Comparison of ENCODE assay signal across 9 cellular contexts in genomic region chr2:230957756-230958391, GRCh38. TPM values are rescaled to one million over a fixed set of nuclear protein-coding genes. Genes with fewer than 3 reads are reported as not detected.
DNase-seq lines count a peak whose midpoint lies in the region; ATAC-seq, FAIRE-seq and TF ChIP-seq lines count a peak whose summit lies in the region.
"Had no signal": no experiment of that assay in that cellular context is flagged by ENCODE, and none has a peak within 500 bp of the region (broad histone marks: within the 10 kb centered on the region; RNA-seq: fewer than 3 reads in every experiment).

No MANE protein-coding gene starts in this region.

- POLR2A ChIA-PET in WTC11 (lab: Charles Lee) = no interaction called here

- H3K14ac ChIP-seq in H9 (ENCODE audit: insufficient read depth, low read length) = no peak overlapping the region

- ATAC-seq in WTC11 (no peak), GM18873 (IDR thresholded peaks at IDR 0.05; ENCODE audit: low FRiP score, unreplicated experiment) (no peak), gastroesophageal sphincter (no peak)

- no peak overlapping the region for H3K23ac ChIP-seq in H9 (ENCODE audit: insufficient read length, low read depth, low read length)

- H3K9me3 ChIP-seq in H9 (ENCODE audit: control insufficient read depth, low read depth, low read length) (no peaks in the 10 kb centered on the region), small intestine (ENCODE audit: control insufficient read depth, low read depth) (no peaks in the 10 kb centered on the region), gastroesophageal sphincter (no peaks in the 10 kb centered on the region)

- H3T11ph ChIP-seq in H9 (ENCODE audit: low read length) = no peak overlapping the region

- no peak overlapping the region for H3K18ac ChIP-seq in H9 (ENCODE audit: insufficient read length, low read depth, low read length)

- no peak overlapping the region for H2BK12ac ChIP-seq in H9 (ENCODE audit: insufficient read length, low read depth, low read length)

- H3K36me3 Mint-ChIP-seq in H9 (ENCODE audit: insufficient read depth in 1 of 3, low read depth in 3 of 3) (peaks cover 0 to 11% (median 0%) of the 10 kb centered on the region in 3 experiments; a peak in 2 of 7 replicates), WTC11 (no peaks in the 10 kb centered on the region), glutamatergic neuron (ENCODE audit: unreplicated experiment) (no peaks in the 10 kb centered on the region)

- H3K4ac ChIP-seq in H9 (ENCODE audit: low read depth, low read length) = no peak overlapping the region

- peak overlapping the region; percentile 95 for H3K4me2 ChIP-seq in H9 (ENCODE audit: insufficient read depth, insufficient read length, low read length)

- H2BK120ac ChIP-seq in H9 (ENCODE audit: low read depth, low read length, poor library complexity, severe bottlenecking) = no peak overlapping the region

- H3K4me3 Mint-ChIP-seq in H9 = peak overlapping the region; percentile 65 to 77
- peak overlapping the region; percentile 77 for H3K4me3 Mint-ChIP-seq in WTC11
- peak overlapping the region; percentile 75 for H3K4me3 Mint-ChIP-seq in glutamatergic neuron (ENCODE audit: unreplicated experiment)

- no peak overlapping the region for H4K8ac ChIP-seq in H9 (replicated peaks; ENCODE audit: insufficient read length, low read depth, low read length)

- peak overlapping the region in 1 of 2 donors; percentile 21 for H3K4me3 ChIP-seq in small intestine (ENCODE audit: low read depth in 1 of 2, low read length in 2 of 2)
- H3K4me3 ChIP-seq in gastroesophageal sphincter = peak overlapping the region in 1 of 2 donors; percentile 42

- no peak for TF ChIP-seq EP300 in gastroesophageal sphincter (IDR thresholded peaks at IDR 0.05)

- CTCF ChIA-PET in WTC11 (lab: Charles Lee) = interaction anchor here (1.1 kb wide), 1 partner anchor 33 kb away, joined by 4 read pairs; no protein-coding TSS in a partner anchor

- peak; percentile 44 for FAIRE-seq in small intestine (lab: Jason Lieb, UNC)

- DNase-seq in H9 (no peak), WTC11 (ENCODE audit: low spot score) (no peak), glutamatergic neuron (no peak), small intestine (no peak), NCI-H2107 (lab: John Stamatoyannopoulos, UW) (no peak), HT-29 (ENCODE audit: low spot score) (no peak)
- DNase-seq: NCI-H146 had no signal

- H4K5ac ChIP-seq in H9 (ENCODE audit: insufficient read length, low read depth, low read length) = no peak overlapping the region

- H2BK20ac ChIP-seq in H9 (ENCODE audit: low read depth, low read length, poor library complexity, severe bottlenecking) = no peak overlapping the region

- H2BK5ac ChIP-seq in H9 (ENCODE audit: insufficient read length, low read length) = no peak overlapping the region

- H3K27me3 ChIP-seq in H9 (ENCODE audit: insufficient read depth, low read length) (no peaks in the 10 kb centered on the region; the same call in 1 of the 2 replicates), small intestine (ENCODE audit: control insufficient read depth in 2 of 2, insufficient read depth in 2 of 2, low read length in 2 of 2) (peaks cover 0 to 5% of the 10 kb centered on the region in 2 donors), gastroesophageal sphincter (peaks cover 41% of the 10 kb centered on the region)

- H3K27me3 Mint-ChIP-seq in H9 (ENCODE audit: low read depth) = peaks cover 37% of the 10 kb centered on the region
- peaks cover 31% of the 10 kb centered on the region for H3K27me3 Mint-ChIP-seq in WTC11 (ENCODE audit: low read depth)
- peaks cover 4% of the 10 kb centered on the region for H3K27me3 Mint-ChIP-seq in glutamatergic neuron (ENCODE audit: unreplicated experiment)

- no peaks in the 10 kb centered on the region for H3K4me1 ChIP-seq in H9 (ENCODE audit: insufficient read depth, low read length)
- no peaks in the 10 kb centered on the region for H3K4me1 ChIP-seq in small intestine (ENCODE audit: control insufficient read depth in 2 of 2, insufficient read depth in 1 of 2, low read depth in 1 of 2, low read length in 1 of 2)
- peaks cover 0 to 11% (median 3%) of the 10 kb centered on the region in 3 donors for H3K4me1 ChIP-seq in gastroesophageal sphincter

- H2AFZ ChIP-seq in H9 (ENCODE audit: low read length) = no peak overlapping the region

- H3K27ac Mint-ChIP-seq in H9 (no peak overlapping the region), WTC11 (no peak overlapping the region), glutamatergic neuron (ENCODE audit: unreplicated experiment) (no peak overlapping the region)

- H3K36me3 ChIP-seq in small intestine (ENCODE audit: control insufficient read depth in 2 of 2, insufficient read depth in 2 of 2, low read length in 2 of 2) (no peaks in the 10 kb centered on the region), gastroesophageal sphincter (no peaks in the 10 kb centered on the region)

- no peak overlapping the region for H2BK15ac ChIP-seq in H9 (ENCODE audit: low read depth, low read length)

- TF ChIP-seq POLR2A in gastroesophageal sphincter (IDR thresholded peaks at IDR 0.05) = no peak

- H3K79me2 ChIP-seq in H9 (ENCODE audit: insufficient read depth, low read length) = no peaks in the 10 kb centered on the region

- TF ChIP-seq CTCF in H9 (conservative IDR thresholded peaks at IDR 0.05) (no peak), WTC11 (IDR thresholded peaks at IDR 0.05) (no peak), glutamatergic neuron (IDR thresholded peaks at IDR 0.05; ENCODE audit: partially characterized antibody, unreplicated experiment) (no peak), gastroesophageal sphincter (IDR thresholded peaks at IDR 0.05) (no peak)

- H3K4me1 Mint-ChIP-seq in H9 (peaks cover 20 to 29% of the 10 kb centered on the region in 2 experiments), WTC11 (peaks cover 12% of the 10 kb centered on the region), glutamatergic neuron (ENCODE audit: low read depth, unreplicated experiment) (no peaks in the 10 kb centered on the region)

- no peak overlapping the region for H2AK5ac ChIP-seq in H9 (ENCODE audit: insufficient read length, low read length)

- H3K9me3 Mint-ChIP-seq in H9 = peaks cover 2 to 5% of the 10 kb centered on the region in 2 experiments; a peak in 3 of 5 replicates
- H3K9me3 Mint-ChIP-seq in WTC11 = peaks cover 15% of the 10 kb centered on the region
- H3K9me3 Mint-ChIP-seq in glutamatergic neuron (ENCODE audit: unreplicated experiment) = peaks cover 2% of the 10 kb centered on the region

- H3K23me2 ChIP-seq in H9 (ENCODE audit: insufficient read length, low read depth, low read length, poor library complexity, severe bottlenecking) = peaks cover 5% of the 10 kb centered on the region

- H4K20me1 ChIP-seq in H9 (ENCODE audit: control insufficient read depth, insufficient read depth, insufficient read length) = no peaks in the 10 kb centered on the region

- no peak overlapping the region for H4K91ac ChIP-seq in H9 (ENCODE audit: insufficient read length, low read depth, low read length)

- H3K27ac ChIP-seq in H9 (ENCODE audit: insufficient read length, low read depth, low read length) = no peak overlapping the region
- H3K27ac ChIP-seq in small intestine (ENCODE audit: low read depth in 1 of 2, low read length in 1 of 2) = no peak overlapping the region
- no peak overlapping the region for H3K27ac ChIP-seq in gastroesophageal sphincter

- no peak overlapping the region for H3K56ac ChIP-seq in H9 (ENCODE audit: insufficient read length, low read depth, low read length)

- no peaks in the 10 kb centered on the region for H3K79me1 ChIP-seq in H9 (ENCODE audit: insufficient read depth, low read depth, low read length, poor library complexity, severe bottlenecking)

- H3K9ac ChIP-seq in H9 (ENCODE audit: extremely low read depth, insufficient read length, low read length) = peak overlapping the region; percentile 28

TF ChIP-seq in WTC11, 78 proteins besides CTCF, POLR2A, EP300 and RAD21:
- TF ChIP-seq TCF7 (CRISPR knock-in tag; IDR thresholded peaks at IDR 0.05; ENCODE audit: low read depth) (no peak), E2F5 (CRISPR knock-in tag; IDR thresholded peaks at IDR 0.05) (no peak), CDX4 (CRISPR knock-in tag; IDR thresholded peaks at IDR 0.05; ENCODE audit: borderline replicate concordance) (no peak), GTF2I (CRISPR knock-in tag; conservative IDR thresholded peaks at IDR 0.05) (no peak), NFATC4 (CRISPR knock-in tag; IDR thresholded peaks at IDR 0.05) (no peak), ZNF232 (CRISPR knock-in tag; IDR thresholded peaks at IDR 0.05) (no peak), ATF3 (CRISPR knock-in tag; conservative IDR thresholded peaks at IDR 0.05) (no peak), OVOL2 (CRISPR knock-in tag; IDR thresholded peaks at IDR 0.05; ENCODE audit: borderline replicate concordance) (no peak)

RNA-seq across cellular contexts. Expression of gene GPR55, which starts 32.8 kb away (rescaled TPM):
- 0.11 TPM in 1 of 2 replicates, not detected in the other for total RNA-seq in H9 (2021)
- total RNA-seq in WTC11 (2021) = not detected in 3 replicates
- total RNA-seq in glutamatergic neuron (ENCODE audit: unreplicated experiment) = not detected
- 1 to 10 TPM in 1 of 3 donors, under 1 TPM in 2; 0.22 to 1.6 (median 0.42) TPM for polyA plus RNA-seq in small intestine
- total RNA-seq in HT-29 (2014; rRNA removed; shearing (Covaris generic)) = not detected in 2 replicates
- under 1 TPM in 2 of 4 donors, not detected in 2; 0.08 to 0.12 TPM for total RNA-seq in gastroesophageal sphincter

RNA-seq across cellular contexts. Expression of gene SPATA3, which starts 38.0 kb away (rescaled TPM):
- total RNA-seq in H9 (2021) (not detected in 2 replicates), WTC11 (2021) (not detected in 3 replicates), glutamatergic neuron (ENCODE audit: unreplicated experiment) (not detected), gastroesophageal sphincter (not detected)
- not detected for polyA plus RNA-seq in small intestine
- total RNA-seq in HT-29 (2014; rRNA removed; shearing (Covaris generic)) = not detected in 2 replicates
